ENCODE assay signal across 10 cellular contexts in the genomic region with DNA sequence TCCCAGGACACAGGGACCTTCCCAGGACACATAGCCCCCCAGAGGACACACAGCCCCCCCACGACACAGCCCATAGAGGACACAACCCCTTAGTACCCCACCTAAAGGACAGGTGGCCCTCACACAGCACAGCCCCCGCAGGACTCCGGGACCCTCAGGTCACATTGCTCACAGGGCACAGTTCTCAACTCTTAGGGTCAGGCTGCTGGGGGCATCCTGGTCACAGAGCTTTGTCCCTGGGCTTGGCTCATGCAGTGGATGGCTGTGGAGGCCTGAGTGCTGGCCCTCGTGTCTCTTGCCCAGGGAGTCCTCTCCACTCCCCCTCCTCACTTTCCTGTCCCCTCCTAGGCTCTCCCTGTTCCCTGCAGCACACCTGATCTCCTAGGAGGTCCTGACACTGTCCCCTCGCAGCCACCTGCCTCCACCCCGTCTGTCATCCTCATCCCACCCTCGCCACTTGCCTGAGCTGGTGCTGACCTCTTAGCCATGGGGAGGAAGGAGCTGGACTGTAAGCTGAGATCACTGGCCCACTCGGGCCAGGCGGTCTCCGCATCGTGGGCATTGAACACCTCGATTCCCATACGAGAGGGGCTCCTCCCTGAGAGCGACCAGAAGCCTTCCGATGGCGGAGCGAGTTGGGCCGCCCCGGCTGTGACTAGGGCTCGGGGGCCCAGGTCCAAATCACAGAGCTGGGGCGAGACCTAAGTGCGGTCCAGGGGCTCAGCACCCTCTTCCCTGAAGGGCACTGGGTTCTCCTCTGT. TPM values are rescaled to one million over a fixed set of nuclear protein-coding genes. Genes with fewer than 3 reads are reported as not detected.
DNase-seq lines count a peak whose midpoint lies in the region; ATAC-seq and TF ChIP-seq lines count a peak whose summit lies in the region.
"Had no signal": no experiment of that assay in that cellular context is flagged by ENCODE, and none has a peak within 500 bp of the region (broad histone marks: within the 10 kb centered on the region; RNA-seq: fewer than 3 reads in every experiment).

No MANE protein-coding gene starts in this region.

- no peak overlapping the region for H3K4me3 ChIP-seq in right atrium auricular region
- no peak overlapping the region for H3K4me3 ChIP-seq in uterus

- peaks cover 12% of the 10 kb centered on the region for H3K36me3 Mint-ChIP-seq in activated naive CD8-positive, alpha-beta T cell treated with anti-CD3 and anti-CD28 coated beads for 36 hours
- H3K36me3 Mint-ChIP-seq in naive thymus-derived CD8-positive, alpha-beta T cell, result peaks cover 0 to 11% (median 0%) of the 10 kb centered on the region in 3 donors

- peak; percentile 45 for DNase-seq in Right ventricle myocardium superior
- DNase-seq in right atrium auricular region (ENCODE audit: low spot score), result no peak
- DNase-seq in activated naive CD8-positive, alpha-beta T cell treated with anti-CD3 and anti-CD28 coated beads for 36 hours, result no peak
- no peak for DNase-seq in naive thymus-derived CD8-positive, alpha-beta T cell
- peak; percentile 36 to 42 for DNase-seq in uterus
- DNase-seq in dedifferentiated amniotic fluid mesenchymal stem cell (ENCODE audit: extremely low spot score), result no peak
- DNase-seq: KG1 had no signal

- no peaks in the 10 kb centered on the region for H3K9me3 Mint-ChIP-seq in activated naive CD8-positive, alpha-beta T cell treated with anti-CD3 and anti-CD28 coated beads for 36 hours
- H3K9me3 Mint-ChIP-seq in naive thymus-derived CD8-positive, alpha-beta T cell, result no peaks in the 10 kb centered on the region

- TF ChIP-seq CTCF in right atrium auricular region (IDR thresholded peaks at IDR 0.05) (no peak), uterus (IDR thresholded peaks at IDR 0.05) (no peak)

- H3K4me1 ChIP-seq in right atrium auricular region (peaks cover 0 to 21% of the 10 kb centered on the region in 2 donors), uterus (peaks cover 0 to 6% of the 10 kb centered on the region in 2 donors)

- no peak overlapping the region for H3K27ac Mint-ChIP-seq in activated naive CD8-positive, alpha-beta T cell treated with anti-CD3 and anti-CD28 coated beads for 36 hours
- H3K27ac Mint-ChIP-seq in naive thymus-derived CD8-positive, alpha-beta T cell, result peak overlapping the region; percentile 53 to 87 (median 67)

- POLR2A ChIA-PET in naive thymus-derived CD8-positive, alpha-beta T cell (lab: Charles Lee), result interaction anchor here (0.8 kb wide), 1 partner anchor 32 kb away, joined by 3 read pairs; no protein-coding TSS in a partner anchor

- H3K9me3 ChIP-seq in right atrium auricular region (no peaks in the 10 kb centered on the region), uterus (no peaks in the 10 kb centered on the region)

- intact Hi-C loops in Right ventricle myocardium superior (cut with DNase I), result loop anchor here (5.0 kb wide), 1 partner anchor 48 kb away; the partner anchor contains the start of gene RAB40B
- intact Hi-C loops in uterus (cut with DNase I; ENCODE audit: low total_unique reads), result no loop called here

- peak overlapping the region in 1 of 2 donors; percentile 84 for H3K27ac ChIP-seq in right atrium auricular region
- H3K27ac ChIP-seq in uterus, result peak overlapping the region in 1 of 2 donors; percentile 84

- peak overlapping the region; percentile 64 for H3K4me3 Mint-ChIP-seq in activated naive CD8-positive, alpha-beta T cell treated with anti-CD3 and anti-CD28 coated beads for 36 hours
- H3K4me3 Mint-ChIP-seq in naive thymus-derived CD8-positive, alpha-beta T cell, result peak overlapping the region; percentile 41 to 87 (median 57)

- H3K4me1 Mint-ChIP-seq in activated naive CD8-positive, alpha-beta T cell treated with anti-CD3 and anti-CD28 coated beads for 36 hours, result peaks cover 15% of the 10 kb centered on the region
- H3K4me1 Mint-ChIP-seq in naive thymus-derived CD8-positive, alpha-beta T cell, result peaks cover 6 to 27% (median 22%) of the 10 kb centered on the region in 4 donors

- TF ChIP-seq POLR2A in uterus (IDR thresholded peaks at IDR 0.05), result no peak

- H3K27me3 ChIP-seq in right atrium auricular region, result no peaks in the 10 kb centered on the region
- H3K27me3 ChIP-seq in uterus, result no peaks in the 10 kb centered on the region

- H3K36me3 ChIP-seq in right atrium auricular region, result no peaks in the 10 kb centered on the region
- no peaks in the 10 kb centered on the region for H3K36me3 ChIP-seq in uterus

- H3K27me3 Mint-ChIP-seq in activated naive CD8-positive, alpha-beta T cell treated with anti-CD3 and anti-CD28 coated beads for 36 hours, result no peaks in the 10 kb centered on the region
- no peaks in the 10 kb centered on the region for H3K27me3 Mint-ChIP-seq in naive thymus-derived CD8-positive, alpha-beta T cell

- ATAC-seq in Right ventricle myocardium superior (ENCODE audit: poor library complexity) (no peak), HG03354 (IDR thresholded peaks at IDR 0.05; ENCODE audit: poor library complexity, severe bottlenecking, unreplicated experiment) (no peak), GM19351 (IDR thresholded peaks at IDR 0.05; ENCODE audit: unreplicated experiment) (no peak)
- no peak for ATAC-seq in naive thymus-derived CD8-positive, alpha-beta T cell
- ATAC-seq: activated CD4-positive, CD25-positive, alpha-beta regulatory T cell treated with anti-CD3 and anti-CD28 coated beads, Interleukin-2, amount 50 U/mL, for 24 hours had no signal

RNA-seq across cellular contexts. Expression of gene WDR45B, which starts 1.4 kb away (rescaled TPM):
- total RNA-seq in Right ventricle myocardium superior, result 34.3 TPM
- 10 to 100 TPM; 41.2 to 46.4 TPM for total RNA-seq in right atrium auricular region
- 10 to 100 TPM; 60.3 to 61.1 TPM for total RNA-seq in activated naive CD8-positive, alpha-beta T cell treated with anti-CD3 and anti-CD28 coated beads for 36 hours
- 10 to 100 TPM; 68.6 to 75.0 TPM for total RNA-seq in naive thymus-derived CD8-positive, alpha-beta T cell
- 10 to 100 TPM; 22.5 to 32.6 (median 27.9) TPM for polyA plus RNA-seq in naive thymus-derived CD8-positive, alpha-beta T cell
- 100 to 1,000 TPM in 1 of 4 donors, 10 to 100 TPM in 3; 56.5 to 111 (median 85.4) TPM for total RNA-seq in uterus

RNA-seq across cellular contexts. Expression of gene RAB40B, which starts 48.8 kb away (rescaled TPM):
- total RNA-seq in Right ventricle myocardium superior (20.7 TPM), right atrium auricular region (10 to 100 TPM; 10.2 to 20.8 TPM), uterus (10 to 100 TPM in 2 of 4 donors, 1 to 10 TPM in 2; 4.1 to 18.5 (median 11.3) TPM)
- total RNA-seq in activated naive CD8-positive, alpha-beta T cell treated with anti-CD3 and anti-CD28 coated beads for 36 hours, result 1 to 10 TPM; 2.1 to 3.1 TPM
- 1 to 10 TPM; 5.0 to 6.1 TPM for total RNA-seq in naive thymus-derived CD8-positive, alpha-beta T cell
- 1 to 10 TPM; 1.4 to 2.7 (median 1.7) TPM for polyA plus RNA-seq in naive thymus-derived CD8-positive, alpha-beta T cell

Comparison
In these comparisons a context has a peak if more than half of its experiments do, and no peak if none do; other contexts are left out.
1. DNase-seq: peak in Right ventricle myocardium superior (single experiment) and uterus (2 of 2); none in right atrium auricular region (single experiment), activated naive CD8-positive, alpha-beta T cell treated with anti-CD3 and anti-CD28 coated beads for 36 hours (single experiment), naive thymus-derived CD8-positive, alpha-beta T cell (0 of 10) and dedifferentiated amniotic fluid mesenchymal stem cell (single experiment).